ENCODE assay signal across 8 cellular contexts in genomic region chr12:40105265-40105514, GRCh38. TPM values are rescaled to one million over a fixed set of nuclear protein-coding genes. Genes with fewer than 3 reads are reported as not detected.
A peak's percentile ranks its signal among the peaks of the same experiment; 100 is the strongest.
DNase-seq lines count a peak whose midpoint lies in the region; ATAC-seq and TF ChIP-seq lines count a peak whose summit lies in the region.

No MANE protein-coding gene starts in this region.

- H3K23ac ChIP-seq in trophoblast cell (ENCODE audit: low read length): no peak overlapping the region

- no peak for TF ChIP-seq CTCF in foreskin keratinocyte (conservative IDR thresholded peaks at IDR 0.05)

- H2AK5ac ChIP-seq in trophoblast cell (ENCODE audit: low read length): no peak overlapping the region

- peaks cover 5 to 6% of the 10 kb centered on the region in 2 donors for H3K27me3 Mint-ChIP-seq in T-cell

- peak overlapping the region; percentile 77 to 85 (median 82) for H3K4me3 Mint-ChIP-seq in T-cell

- H4K12ac ChIP-seq in trophoblast cell (ENCODE audit: low read depth, low read length): no peak overlapping the region

- peak overlapping the region; percentile 72 for H2AFZ ChIP-seq in trophoblast cell (ENCODE audit: insufficient read depth, low read length, poor library complexity)

- peaks cover 33 to 46% (median 37%) of the 10 kb centered on the region in 3 donors for H3K4me1 Mint-ChIP-seq in T-cell

- no peak overlapping the region for H3K27ac Mint-ChIP-seq in T-cell

- H3K27ac ChIP-seq in foreskin keratinocyte: no peak overlapping the region
- H3K27ac ChIP-seq in trophoblast cell (ENCODE audit: low read depth, low read length): no peak overlapping the region

- peak overlapping the region; percentile 37 for H3K14ac ChIP-seq in trophoblast cell (ENCODE audit: low read length)

- peaks cover 7% of the 10 kb centered on the region for H3K79me1 ChIP-seq in trophoblast cell (ENCODE audit: low read length)

- no peak overlapping the region for H3K4ac ChIP-seq in trophoblast cell (ENCODE audit: low read depth, low read length)

- peak overlapping the region; percentile 39 for H3K18ac ChIP-seq in trophoblast cell (ENCODE audit: low read length)

- H3K79me2 ChIP-seq in trophoblast cell (ENCODE audit: control insufficient read depth, insufficient read depth, low read length, poor library complexity): peaks cover 5% of the 10 kb centered on the region

- no peak overlapping the region for H2BK5ac ChIP-seq in trophoblast cell (ENCODE audit: low read depth, low read length, poor library complexity)

- CTCF ChIA-PET in T-cell (lab: Charles Lee): interaction anchor here (1.7 to 5.6 kb wide), 3 partner anchors 94 to 113 kb away, joined by 6 to 25 read pairs (median 9); no protein-coding TSS in a partner anchor

- peak overlapping the region; percentile 11 for H3K9ac ChIP-seq in trophoblast cell (ENCODE audit: low read length)

- no peaks in the 10 kb centered on the region for H3K9me3 Mint-ChIP-seq in T-cell

- no peak overlapping the region for H2BK12ac ChIP-seq in trophoblast cell (ENCODE audit: low read length)

- H3K4me3 ChIP-seq in trophoblast cell (ENCODE audit: low read depth, low read length): peak overlapping the region; percentile 90

- POLR2A ChIA-PET in T-cell (lab: Charles Lee): no interaction called here

- peaks cover 6% of the 10 kb centered on the region for H3K4me1 ChIP-seq in foreskin keratinocyte
- peaks cover 5 to 8% of the 10 kb centered on the region in 2 experiments for H3K4me1 ChIP-seq in trophoblast cell (ENCODE audit: control insufficient read depth in 1 of 2, insufficient read depth in 2 of 2, low read length in 2 of 2)

- no peaks in the 10 kb centered on the region for H3K36me3 Mint-ChIP-seq in T-cell

- H3K36me3 ChIP-seq in trophoblast cell (ENCODE audit: control insufficient read depth in 1 of 2, insufficient read depth in 2 of 2, low read length in 2 of 2): no peaks in the 10 kb centered on the region

- no peak overlapping the region for H4K91ac ChIP-seq in trophoblast cell (ENCODE audit: low read depth, low read length)

- WGBS in trophoblast cell (ENCODE audit: extremely low coverage, insufficient coverage, insufficient read length): no CpG with 5 or more reads among the region's 26 CpGs

- H3K4me2 ChIP-seq in trophoblast cell (ENCODE audit: low read length): peak overlapping the region; percentile 75

- H4K8ac ChIP-seq in trophoblast cell (ENCODE audit: low read depth, low read length): peak overlapping the region; percentile 52

- peak; percentile 50 for ATAC-seq in GM18498 (IDR thresholded peaks at IDR 0.05; ENCODE audit: unreplicated experiment)
- peak; percentile 48 for ATAC-seq in HG02885 (IDR thresholded peaks at IDR 0.05; ENCODE audit: poor library complexity, unreplicated experiment)
- no peak for ATAC-seq in T-cell (replicated peaks in 1 of 4)
- ATAC-seq in foreskin keratinocyte: peak; percentile 48
- no peak for ATAC-seq in GM21390 (IDR thresholded peaks at IDR 0.05; ENCODE audit: unreplicated experiment)
- ATAC-seq in GM18873 (IDR thresholded peaks at IDR 0.05; ENCODE audit: low FRiP score, unreplicated experiment): no peak

- H3K27me3 ChIP-seq in foreskin keratinocyte: no peaks in the 10 kb centered on the region
- no peaks in the 10 kb centered on the region for H3K27me3 ChIP-seq in trophoblast cell (ENCODE audit: insufficient read depth, low read length)

- DNase-seq in T-cell (no peak), foreskin keratinocyte (peak in 1 of 2 donors; percentile 22), trophoblast cell (peak; percentile 33 to 60), NCI-H2171 treated with DMSO at 0.1 percent for 48 hours (lab: John Stamatoyannopoulos, UW) (no peak)

- no peak overlapping the region for H2BK120ac ChIP-seq in trophoblast cell (ENCODE audit: insufficient read depth, low read length, poor library complexity)

- H3K9me3 ChIP-seq in trophoblast cell (ENCODE audit: insufficient read depth, low read depth, low read length): peaks cover 2% of the 10 kb centered on the region

RNA-seq across cellular contexts. Expression of gene SLC2A13, which starts 0.7 kb away (rescaled TPM):
- total RNA-seq in T-cell: 1 to 10 TPM; 4.2 to 6.0 (median 5.1) TPM
- total RNA-seq in foreskin keratinocyte: 1.9 and 2.3 TPM in 2 replicates
- polyA plus RNA-seq in foreskin keratinocyte: 0.39 and 0.46 TPM in 2 replicates
- polyA plus RNA-seq in trophoblast cell (2013): 4.9 and 5.4 TPM in 2 replicates

Comparison
In these comparisons a context has a peak if more than half of its experiments do, and no peak if none do; other contexts are left out.
1. ATAC-seq: peak in GM18498 (single experiment), HG02885 (single experiment) and foreskin keratinocyte (single experiment); none in T-cell (0 of 4), GM21390 (single experiment) and GM18873 (single experiment).
2. DNase-seq: peak in trophoblast cell (2 of 2); none in T-cell (0 of 34) and NCI-H2171 treated with DMSO at 0.1 percent for 48 hours (single experiment).